1 cellular context compared by ENCODE assay signal in the genomic region with DNA sequence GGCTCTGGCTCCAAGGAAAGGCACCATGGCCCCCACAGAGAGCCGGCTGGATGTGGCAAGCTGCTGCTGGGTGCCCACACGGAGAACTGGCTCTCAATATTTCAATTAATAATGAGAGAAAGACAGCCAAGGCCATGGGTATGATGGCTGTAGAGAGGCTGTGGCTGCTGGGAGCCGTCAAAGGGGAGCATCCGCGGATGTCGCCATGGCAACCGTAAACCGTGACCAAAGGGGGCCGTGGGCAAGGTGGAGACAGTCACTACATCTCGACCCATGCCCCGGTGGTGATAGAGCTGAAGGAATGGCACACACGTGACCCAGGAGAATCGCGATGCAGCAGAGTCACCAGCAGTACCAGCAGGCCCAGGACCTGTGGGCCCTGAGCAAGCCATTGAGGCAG.
TF ChIP-seq lines count a peak whose summit lies in the region.

No MANE protein-coding gene starts in this region.

TF ChIP-seq in K562, 482 proteins besides CTCF, POLR2A, EP300 and RAD21 (continued from another document):
- TF ChIP-seq, protein P1, sequence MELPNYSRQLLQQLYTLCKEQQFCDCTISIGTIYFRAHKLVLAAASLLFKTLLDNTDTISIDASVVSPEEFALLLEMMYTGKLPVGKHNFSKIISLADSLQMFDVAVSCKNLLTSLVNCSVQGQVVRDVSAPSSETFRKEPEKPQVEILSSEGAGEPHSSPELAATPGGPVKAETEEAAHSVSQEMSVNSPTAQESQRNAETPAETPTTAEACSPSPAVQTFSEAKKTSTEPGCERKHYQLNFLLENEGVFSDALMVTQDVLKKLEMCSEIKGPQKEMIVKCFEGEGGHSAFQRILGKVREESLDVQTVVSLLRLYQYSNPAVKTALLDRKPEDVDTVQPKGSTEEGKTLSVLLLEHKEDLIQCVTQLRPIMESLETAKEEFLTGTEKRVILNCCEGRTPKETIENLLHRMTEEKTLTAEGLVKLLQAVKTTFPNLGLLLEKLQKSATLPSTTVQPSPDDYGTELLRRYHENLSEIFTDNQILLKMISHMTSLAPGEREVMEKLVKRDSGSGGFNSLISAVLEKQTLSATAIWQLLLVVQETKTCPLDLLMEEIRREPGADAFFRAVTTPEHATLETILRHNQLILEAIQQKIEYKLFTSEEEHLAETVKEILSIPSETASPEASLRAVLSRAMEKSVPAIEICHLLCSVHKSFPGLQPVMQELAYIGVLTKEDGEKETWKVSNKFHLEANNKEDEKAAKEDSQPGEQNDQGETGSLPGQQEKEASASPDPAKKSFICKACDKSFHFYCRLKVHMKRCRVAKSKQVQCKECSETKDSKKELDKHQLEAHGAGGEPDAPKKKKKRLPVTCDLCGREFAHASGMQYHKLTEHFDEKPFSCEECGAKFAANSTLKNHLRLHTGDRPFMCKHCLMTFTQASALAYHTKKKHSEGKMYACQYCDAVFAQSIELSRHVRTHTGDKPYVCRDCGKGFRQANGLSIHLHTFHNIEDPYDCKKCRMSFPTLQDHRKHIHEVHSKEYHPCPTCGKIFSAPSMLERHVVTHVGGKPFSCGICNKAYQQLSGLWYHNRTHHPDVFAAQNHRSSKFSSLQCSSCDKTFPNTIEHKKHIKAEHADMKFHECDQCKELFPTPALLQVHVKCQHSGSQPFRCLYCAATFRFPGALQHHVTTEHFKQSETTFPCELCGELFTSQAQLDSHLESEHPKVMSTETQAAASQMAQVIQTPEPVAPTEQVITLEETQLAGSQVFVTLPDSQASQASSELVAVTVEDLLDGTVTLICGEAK (IDR thresholded peaks at IDR 0.05) = no peak
- TF ChIP-seq, protein P1 (CRISPR knock-in tag; IDR thresholded peaks at IDR 0.05) = no peak
